In genomic region chr9:89309166-89309565, GRCh38 we compare ENCODE assay signal across 11 cellular contexts. TPM values are rescaled to one million over a fixed set of nuclear protein-coding genes. Genes with fewer than 3 reads are reported as not detected.
A peak's percentile ranks its signal among the peaks of the same experiment; 100 is the strongest.
DNase-seq lines count a peak whose midpoint lies in the region; ATAC-seq and TF ChIP-seq lines count a peak whose summit lies in the region.
"Had no signal": no experiment of that assay in that cellular context is flagged by ENCODE, and none has a peak within 500 bp of the region (broad histone marks: within the 10 kb centered on the region; RNA-seq: fewer than 3 reads in every experiment).

No MANE protein-coding gene starts in this region.

- H3K79me2 ChIP-seq in ACC112 (ENCODE audit: control insufficient read depth, insufficient read depth, low read length, unreplicated experiment) (peaks cover 45% of the 10 kb centered on the region), HCT116 (ENCODE audit: insufficient read depth, low read length) (peaks cover 42% of the 10 kb centered on the region)

- RAD21 ChIA-PET in HCT116 (lab: Charles Lee; ENCODE audit: low non-redundant PET in 1 of 2, low total read pairs in 2 of 2, uncharacterized antibody in 2 of 2, unreplicated experiment in 2 of 2), result no interaction called here

- peaks cover 7 to 34% (median 25%) of the 10 kb centered on the region in 7 donors for H3K4me1 Mint-ChIP-seq in naive thymus-derived CD4-positive, alpha-beta T cell

- no peak overlapping the region for H2AFZ ChIP-seq in ACC112 (ENCODE audit: low read length, unreplicated experiment)
- H2AFZ ChIP-seq in HCT116 (ENCODE audit: low read depth, low read length, poor library complexity, severe bottlenecking), result no peak overlapping the region

- no peak overlapping the region for H3K27ac ChIP-seq in ACC112 (ENCODE audit: low read depth, low read length)
- peak overlapping the region; percentile 94; the same call in 1 of the 2 replicates for H3K27ac ChIP-seq in HCT116 (ENCODE audit: low read depth, low read length)
- H3K27ac ChIP-seq in naive thymus-derived CD4-positive, alpha-beta T cell (ENCODE audit: low read depth, low read length), result peak overlapping the region; percentile 96

- peaks cover 0 to 9% (median 4%) of the 10 kb centered on the region in 5 donors for H3K36me3 Mint-ChIP-seq in naive thymus-derived CD4-positive, alpha-beta T cell

- POLR2A ChIA-PET in HCT116 (lab: Charles Lee), result no interaction called here
- POLR2A ChIA-PET in naive thymus-derived CD4-positive, alpha-beta T cell (lab: Charles Lee), result no interaction called here

- ATAC-seq in HCT116 (no peak), GM19023 (IDR thresholded peaks at IDR 0.05; ENCODE audit: unreplicated experiment) (no peak), GM21619 (IDR thresholded peaks at IDR 0.05; ENCODE audit: unreplicated experiment) (no peak)
- no peak for ATAC-seq in naive thymus-derived CD4-positive, alpha-beta T cell

- H3K4me3 Mint-ChIP-seq in naive thymus-derived CD4-positive, alpha-beta T cell, result peak overlapping the region in 9 of 10 donors; percentile 16 to 99 (median 95)

- H3K4me1 ChIP-seq in ACC112 (ENCODE audit: control insufficient read depth, insufficient read depth, low read length, unreplicated experiment) (peaks cover 12% of the 10 kb centered on the region), HCT116 (ENCODE audit: control insufficient read depth in 1 of 2, insufficient read depth in 2 of 2, low read length in 2 of 2) (peaks cover 15 to 29% of the 10 kb centered on the region in 2 experiments), adipocyte (ENCODE audit: control insufficient read depth, insufficient read depth, low read length) (peaks cover 25% of the 10 kb centered on the region)
- peaks cover 22 to 24% of the 10 kb centered on the region in 2 donors for H3K4me1 ChIP-seq in naive thymus-derived CD4-positive, alpha-beta T cell (ENCODE audit: control insufficient read depth in 2 of 2, insufficient read depth in 2 of 2, low read length in 2 of 2)

- H3K9me2 ChIP-seq in HCT116 (ENCODE audit: insufficient read depth), result no peaks in the 10 kb centered on the region

- H3K27me3 ChIP-seq in ACC112 (ENCODE audit: insufficient read depth, low read length), result no peaks in the 10 kb centered on the region
- H3K27me3 ChIP-seq in HCT116 (ENCODE audit: insufficient read depth, low read length), result no peaks in the 10 kb centered on the region
- no peaks in the 10 kb centered on the region for H3K27me3 ChIP-seq in adipocyte (replicated peaks; ENCODE audit: control insufficient read depth, insufficient read depth, low read length)
- H3K27me3 ChIP-seq in naive thymus-derived CD4-positive, alpha-beta T cell (ENCODE audit: control insufficient read depth in 2 of 2, insufficient read depth in 2 of 2, low read length in 2 of 2), result peaks cover 0 to 4% of the 10 kb centered on the region in 2 donors
- H3K27me3 ChIP-seq: ovary had no signal

- TF ChIP-seq RAD21 in HCT116 (IDR thresholded peaks at IDR 0.05; ENCODE audit: low read depth), result no peak

- peak overlapping the region; percentile 95; the same call in 1 of the 2 replicates for H3K9ac ChIP-seq in HCT116 (ENCODE audit: low read length)
- no peak overlapping the region for H3K9ac ChIP-seq in adipocyte (ENCODE audit: low read length)

- no peak for TF ChIP-seq CTCF in HCT116 (IDR thresholded peaks at IDR 0.05 in 2 of 3, conservative IDR thresholded peaks at IDR 0.05 in 1 of 3; ENCODE audit: borderline replicate concordance in 1 of 3, insufficient read depth in 1 of 3, low read depth in 2 of 3, low read length in 2 of 3)

- peaks cover 24% of the 10 kb centered on the region; the same call in 1 of the 2 replicates for H4K20me1 ChIP-seq in HCT116 (ENCODE audit: insufficient read depth)

- peaks cover 0 to 6% (median 0%) of the 10 kb centered on the region in 11 donors for H3K9me3 Mint-ChIP-seq in naive thymus-derived CD4-positive, alpha-beta T cell

- peak; percentile 4 for TF ChIP-seq POLR2A in HCT116 (IDR thresholded peaks at IDR 0.05; ENCODE audit: borderline replicate concordance, extremely low read depth, insufficient read depth, insufficient read length)

- CTCF ChIA-PET in HCT116 (lab: Charles Lee), result no interaction called here
- CTCF ChIA-PET in naive thymus-derived CD4-positive, alpha-beta T cell (lab: Charles Lee), result no interaction called here

- BruUV-seq in HCT116 (replicated peaks; lab: Mats Ljungman, UMichigan), result no TSS peak

- DNase-seq in HCT116 (ENCODE audit: low read depth, low spot score) (no peak), adipocyte (ENCODE audit: low read depth) (no peak), kidney tubule cell (ENCODE audit: low spot score) (no peak)
- DNase-seq in naive thymus-derived CD4-positive, alpha-beta T cell, result no peak
- DNase-seq in effector CD4-positive, alpha-beta T cell, result no peak
- DNase-seq: DND-41, NCI-H2171 had no signal

- H3K9me3 ChIP-seq in HCT116 (ENCODE audit: control insufficient read depth in 1 of 2, insufficient read depth in 1 of 2, low read depth in 1 of 2, low read length in 2 of 2) (no peaks in the 10 kb centered on the region), adipocyte (ENCODE audit: control insufficient read depth, low read length) (no peaks in the 10 kb centered on the region)
- no peaks in the 10 kb centered on the region for H3K9me3 ChIP-seq in naive thymus-derived CD4-positive, alpha-beta T cell (ENCODE audit: control insufficient read depth in 2 of 3, low read length in 3 of 3)
- H3K9me3 ChIP-seq: ovary had no signal

- H3K27ac Mint-ChIP-seq in naive thymus-derived CD4-positive, alpha-beta T cell, result peak overlapping the region in 8 of 9 donors; percentile 97 to 100 (median 99)

- intact Hi-C loops in HCT116 (cut with micrococcal nuclease), result no loop called here
- intact Hi-C loops in naive thymus-derived CD4-positive, alpha-beta T cell (cut with micrococcal nuclease), result no loop called here

- no peaks in the 10 kb centered on the region for H3K36me3 ChIP-seq in ACC112 (ENCODE audit: insufficient read depth, low read length)
- peaks cover 1 to 11% of the 10 kb centered on the region in 2 experiments; a peak in 3 of 4 replicates for H3K36me3 ChIP-seq in HCT116 (ENCODE audit: control insufficient read depth in 1 of 2, insufficient read depth in 2 of 2, low read length in 2 of 2)
- no peaks in the 10 kb centered on the region for H3K36me3 ChIP-seq in adipocyte (ENCODE audit: control insufficient read depth, insufficient read depth, low read length, severe bottlenecking)
- H3K36me3 ChIP-seq in naive thymus-derived CD4-positive, alpha-beta T cell (ENCODE audit: control insufficient read depth in 2 of 3, insufficient read depth in 3 of 3, low read length in 3 of 3), result no peaks in the 10 kb centered on the region
- H3K36me3 ChIP-seq: ovary had no signal

- peak overlapping the region; percentile 82 for H3K4me2 ChIP-seq in HCT116 (ENCODE audit: low read length)

- peaks cover 0 to 7% (median 0%) of the 10 kb centered on the region in 5 donors for H3K27me3 Mint-ChIP-seq in naive thymus-derived CD4-positive, alpha-beta T cell

- H3K4me3 ChIP-seq in ACC112 (ENCODE audit: low read depth, low read length), result peak overlapping the region; percentile 93; the same call in 1 of the 2 replicates
- peak overlapping the region; percentile 78 to 93 for H3K4me3 ChIP-seq in HCT116 (replicated peaks in 1 of 2; ENCODE audit: low read depth in 1 of 2, low read length in 2 of 2)
- peak overlapping the region; percentile 85 for H3K4me3 ChIP-seq in adipocyte (ENCODE audit: low read length)
- no peak overlapping the region for H3K4me3 ChIP-seq in naive thymus-derived CD4-positive, alpha-beta T cell (ENCODE audit: low read length)

TF ChIP-seq in HCT116, 20 proteins besides CTCF, POLR2A, EP300 and RAD21:
- TF ChIP-seq ZNF274 (IDR thresholded peaks at IDR 0.05; ENCODE audit: low read depth, low read length), result no peak
- TF ChIP-seq ZFX (IDR thresholded peaks at IDR 0.05), result no peak

RNA-seq across cellular contexts. Expression of gene CKS2, which starts 1.8 kb away (rescaled TPM):
- total RNA-seq in HCT116 (2021; ENCODE audit: unreplicated experiment), result 242 TPM
- polyA plus RNA-seq in HCT116 (2012), result 384 and 475 TPM in 2 replicates
- 100 to 1,000 TPM in 1 of 5 experiments, 10 to 100 TPM in 1, 1 to 10 TPM in 3; 5.2 to 121 (median 8.9) TPM for total RNA-seq in naive thymus-derived CD4-positive, alpha-beta T cell
- polyA plus RNA-seq in naive thymus-derived CD4-positive, alpha-beta T cell, result 1 to 10 TPM; 6.0 to 8.0 TPM

RNA-seq across cellular contexts. Expression of gene SECISBP2, which starts 9.1 kb away (rescaled TPM):
- total RNA-seq in HCT116 (2021; ENCODE audit: unreplicated experiment), result 41.6 TPM
- 25.7 and 27.3 TPM in 2 replicates for polyA plus RNA-seq in HCT116 (2012)
- total RNA-seq in naive thymus-derived CD4-positive, alpha-beta T cell, result 100 to 1,000 TPM in 4 of 5 experiments, 10 to 100 TPM in 1; 55.0 to 130 (median 109) TPM
- 10 to 100 TPM; 20.1 to 29.0 TPM for polyA plus RNA-seq in naive thymus-derived CD4-positive, alpha-beta T cell
